In the genomic region with DNA sequence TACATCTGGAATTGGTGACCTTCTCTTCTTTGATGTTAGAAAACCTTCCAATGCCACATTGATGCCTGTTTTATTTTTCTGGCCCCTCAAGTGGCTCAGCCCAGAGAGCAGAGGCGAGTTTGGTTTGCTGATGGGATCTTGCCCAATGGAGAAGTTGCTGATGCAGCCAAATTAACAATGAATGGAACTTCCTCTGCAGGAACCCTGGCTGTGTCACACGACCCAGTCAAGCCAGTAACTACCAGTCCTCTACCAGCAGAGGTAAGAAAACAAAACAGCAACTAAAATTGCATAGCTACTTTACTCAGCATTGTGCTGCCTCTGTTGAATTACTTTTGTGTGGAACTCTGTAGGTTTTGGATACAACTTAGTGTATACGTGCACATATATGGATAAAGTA, we compare ENCODE assay signal across 14 cellular contexts.
DNase-seq lines count a peak whose midpoint lies in the region; ATAC-seq, FAIRE-seq and TF ChIP-seq lines count a peak whose summit lies in the region.
"Had no signal": no experiment of that assay in that cellular context is flagged by ENCODE, and none has a peak within 500 bp of the region (broad histone marks: within the 10 kb centered on the region; RNA-seq: fewer than 3 reads in every experiment).

No MANE protein-coding gene starts in this region.

- H3K27ac ChIP-seq in HUES64 (ENCODE audit: low read depth, low read length) (peak overlapping the region; percentile 33; the same call in 1 of the 2 replicates), small intestine (ENCODE audit: low read depth in 1 of 2, low read length in 1 of 2) (no peak overlapping the region)
- H3K27ac ChIP-seq: spleen had no signal

- TF ChIP-seq CTCF in bronchial epithelial cell (IDR thresholded peaks at IDR 0.05; ENCODE audit: insufficient read depth, low read length, severe bottlenecking) = no peak

- H3K4me3 ChIP-seq in HUES64 (ENCODE audit: low read length) (no peak overlapping the region), bronchial epithelial cell (ENCODE audit: low read depth, low read length) (no peak overlapping the region), small intestine (ENCODE audit: low read depth in 1 of 2, low read length in 2 of 2) (no peak overlapping the region)
- H3K4me3 ChIP-seq: spleen had no signal

- DNase-seq in AG08396 (ENCODE audit: low spot score) = peak; percentile 4
- DNase-seq in bronchial epithelial cell (ENCODE audit: low read depth) = peak; percentile 31
- peak; percentile 75 for DNase-seq in islet precursor cell
- no peak for DNase-seq in small intestine
- DNase-seq: activated CD4-positive, alpha-beta T cell treated with anti-CD3 and anti-CD28 coated beads, Interleukin-2, amount 50 U/mL, for 1 hour; NCI-H1436; spleen had no signal

- H3K4me1 ChIP-seq in HUES64 (ENCODE audit: insufficient read depth, low read length) (peaks cover 14% of the 10 kb centered on the region), small intestine (ENCODE audit: control insufficient read depth in 2 of 2, insufficient read depth in 1 of 2, low read depth in 1 of 2, low read length in 1 of 2) (no peaks in the 10 kb centered on the region)

- ATAC-seq in GM21529 (IDR thresholded peaks at IDR 0.05; ENCODE audit: unreplicated experiment) = no peak
- ATAC-seq in HG02798 (IDR thresholded peaks at IDR 0.05; ENCODE audit: poor library complexity, unreplicated experiment) = no peak
- no peak for ATAC-seq in HG03439 (IDR thresholded peaks at IDR 0.05; ENCODE audit: unreplicated experiment)
- ATAC-seq: activated T-helper 17 cell treated with anti-CD3 and anti-CD28 coated beads, Interleukin-2, amount 50 U/mL, for 72 hours; natural killer cell treated with Interleukin-12 subunit alpha and Interleukin-12 subunit beta and Interleukin-15 and Interleukin-18, amount 100 ng/mL, for 72 hours had no signal

- peak overlapping the region; percentile 13; the same call in 1 of the 2 replicates for H3K9ac ChIP-seq in HUES64 (ENCODE audit: low read depth, low read length)

- peaks cover 4% of the 10 kb centered on the region; the same call in 1 of the 2 replicates for H3K36me3 ChIP-seq in HUES64 (ENCODE audit: insufficient read depth, low read length)
- H3K36me3 ChIP-seq in bronchial epithelial cell (ENCODE audit: control insufficient read depth, insufficient read depth, low read length) = peaks cover 4% of the 10 kb centered on the region
- H3K36me3 ChIP-seq in small intestine (ENCODE audit: control insufficient read depth in 2 of 2, insufficient read depth in 2 of 2, low read length in 2 of 2) = peaks cover 0 to 2% of the 10 kb centered on the region in 2 donors

- no peaks in the 10 kb centered on the region for H3K9me3 ChIP-seq in HUES64 (ENCODE audit: insufficient read depth, low read depth, low read length)
- H3K9me3 ChIP-seq in small intestine (ENCODE audit: control insufficient read depth, low read depth) = no peaks in the 10 kb centered on the region
- H3K9me3 ChIP-seq: spleen had no signal

- WGBS in HUES64 = 49% methylated on average over 3 of the region's 3 CpGs
- 61 to 85% (median 62%) methylated on average over 3 of the region's 3 CpGs for WGBS in small intestine, 3 donors

- FAIRE-seq in bronchial epithelial cell (lab: Jason Lieb, UNC) (no peak), small intestine (lab: Jason Lieb, UNC) (no peak)
- FAIRE-seq: islet of Langerhans had no signal

- H3K27me3 ChIP-seq in HUES64 (ENCODE audit: insufficient read depth, low read length) = no peaks in the 10 kb centered on the region
- no peaks in the 10 kb centered on the region for H3K27me3 ChIP-seq in bronchial epithelial cell (ENCODE audit: control insufficient read depth, insufficient read depth, low read length)
- no peaks in the 10 kb centered on the region for H3K27me3 ChIP-seq in small intestine (ENCODE audit: control insufficient read depth in 2 of 2, insufficient read depth in 2 of 2, low read length in 2 of 2)
- H3K27me3 ChIP-seq: spleen had no signal
